In the genomic region with DNA sequence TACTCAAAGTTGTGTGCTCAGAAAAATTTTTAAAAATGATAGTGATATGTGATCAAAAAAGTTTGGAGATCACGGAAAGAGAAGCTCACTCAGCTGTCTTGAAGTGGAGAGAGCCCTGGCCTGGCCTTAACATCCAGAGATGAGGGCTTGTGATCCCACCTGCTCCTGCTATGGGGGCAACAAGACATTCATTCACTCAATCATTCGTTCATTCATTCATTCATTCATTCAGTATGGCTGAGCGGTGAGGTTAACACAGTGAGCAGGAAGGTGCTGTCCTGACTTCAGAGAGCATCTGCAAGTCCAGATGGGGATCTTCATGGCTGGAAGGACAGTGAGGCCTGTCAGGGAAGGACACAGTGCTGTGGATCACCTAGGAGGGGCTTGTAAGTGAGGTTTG, we compare ENCODE assay signal across 22 cellular contexts.
"Had no signal": no experiment of that assay in that cellular context is flagged by ENCODE, and none has a peak within 500 bp of the region (broad histone marks: within the 10 kb centered on the region; RNA-seq: fewer than 3 reads in every experiment).

No MANE protein-coding gene starts in this region.

- H3K27ac ChIP-seq: esophagus muscularis mucosa, foreskin keratinocyte, heart left ventricle, right lobe of liver, skin epidermis, uterus had no signal

- H3K9me3 ChIP-seq: esophagus muscularis mucosa, heart left ventricle, right lobe of liver, uterus had no signal

- H3K4me3 ChIP-seq: esophagus muscularis mucosa, heart left ventricle, right lobe of liver, skin epidermis, uterus had no signal

- H3K4me3 Mint-ChIP-seq: activated naive CD4-positive, alpha-beta T cell treated with anti-CD3 and anti-CD28 coated beads, Interleukin-2, amount 50 U/mL, for 24 hours; activated T-cell treated with anti-CD3 and anti-CD28 coated beads, Interleukin-2, amount 50 U/mL, for 4 hours; central memory CD8-positive, alpha-beta T cell; memory B cell; natural killer cell; stimulated activated naive CD8-positive, alpha-beta T cell treated with anti-CD3 and anti-CD28 coated beads, Interleukin-15, amount 100 ng/mL, for 72 hours; type B pancreatic cell had no signal

- H3K36me3 ChIP-seq: esophagus muscularis mucosa, heart left ventricle, right lobe of liver, uterus had no signal

- ATAC-seq: activated T-cell treated with anti-CD3 and anti-CD28 coated beads, Interleukin-2, amount 50 U/mL, for 4 hours; foreskin keratinocyte; heart left ventricle; natural killer cell; stimulated activated naive CD8-positive, alpha-beta T cell treated with anti-CD3 and anti-CD28 coated beads, Interleukin-15, amount 100 ng/mL, for 72 hours had no signal

- H3K9me3 Mint-ChIP-seq: activated naive CD4-positive, alpha-beta T cell treated with anti-CD3 and anti-CD28 coated beads, Interleukin-2, amount 50 U/mL, for 24 hours; activated T-cell treated with anti-CD3 and anti-CD28 coated beads, Interleukin-2, amount 50 U/mL, for 4 hours; activated T-helper 2 cell treated with anti-CD3 and anti-CD28 coated beads, Interferon-gamma antibody, Interleukin-2, Interleukin-4, amounts not matched to agents 10 μg/mL and 5 μg/mL and 100 μg/mL, durations not matched to agents 14 hours and 24 hours and 36 hours; central memory CD8-positive, alpha-beta T cell; memory B cell; natural killer cell; stimulated activated naive CD8-positive, alpha-beta T cell treated with anti-CD3 and anti-CD28 coated beads, Interleukin-15, amount 100 ng/mL, for 72 hours; type B pancreatic cell had no signal

- H3K27ac Mint-ChIP-seq: activated naive CD4-positive, alpha-beta T cell treated with anti-CD3 and anti-CD28 coated beads, Interleukin-2, amount 50 U/mL, for 24 hours; activated T-helper 2 cell treated with anti-CD3 and anti-CD28 coated beads, Interferon-gamma antibody, Interleukin-2, Interleukin-4, amounts not matched to agents 10 μg/mL and 5 μg/mL and 100 μg/mL, durations not matched to agents 14 hours and 24 hours and 36 hours; memory B cell; natural killer cell; progenitor cell of endocrine pancreas; stimulated activated naive CD8-positive, alpha-beta T cell treated with anti-CD3 and anti-CD28 coated beads, Interleukin-15, amount 100 ng/mL, for 72 hours; type B pancreatic cell had no signal

- H3K27me3 Mint-ChIP-seq: activated naive CD4-positive, alpha-beta T cell treated with anti-CD3 and anti-CD28 coated beads, Interleukin-2, amount 50 U/mL, for 24 hours; central memory CD8-positive, alpha-beta T cell; memory B cell; progenitor cell of endocrine pancreas; stimulated activated naive CD8-positive, alpha-beta T cell treated with anti-CD3 and anti-CD28 coated beads, Interleukin-15, amount 100 ng/mL, for 72 hours; type B pancreatic cell had no signal

- H3K27me3 ChIP-seq: esophagus muscularis mucosa, foreskin keratinocyte, heart left ventricle, right lobe of liver, uterus had no signal

- H3K36me3 Mint-ChIP-seq: natural killer cell, type B pancreatic cell had no signal

- DNase-seq: activated CD4-positive, alpha-beta T cell treated with anti-CD3 and anti-CD28 coated beads for 4 hours; activated CD4-positive, alpha-beta T cell treated with anti-CD3 and anti-CD28 coated beads, Interleukin-2, amount 50 U/mL, for 4 hours; activated T-cell treated with anti-CD3 and anti-CD28 coated beads, Interleukin-2, amount 50 U/mL, for 4 hours; dermis blood vessel endothelial cell; effector CD4-positive, alpha-beta T cell; foreskin keratinocyte; heart left ventricle; natural killer cell; stimulated activated CD4-positive, alpha-beta T cell treated with anti-CD3 and anti-CD28 coated beads, Interleukin-12 subunit alpha, Interleukin-12 subunit beta, amount 100 ng/mL, for 4 hours; stimulated activated CD4-positive, alpha-beta T cell treated with anti-CD3 and anti-CD28 coated beads, Interleukin-4, amount 100 ng/mL, for 1 hour; stimulated activated naive CD8-positive, alpha-beta T cell treated with anti-CD3 and anti-CD28 coated beads, Interleukin-15, amount 100 ng/mL, for 72 hours; substantia nigra; uterus had no signal
